ENCODE assay signal across 8 cellular contexts in genomic region chr13:102394158-102395053, GRCh38. TPM values are rescaled to one million over a fixed set of nuclear protein-coding genes. Genes with fewer than 3 reads are reported as not detected.
DNase-seq lines count a peak whose midpoint lies in the region; ATAC-seq and TF ChIP-seq lines count a peak whose summit lies in the region.

No MANE protein-coding gene starts in this region.

- H3K36me3 ChIP-seq in endocrine pancreas (ENCODE audit: control insufficient read depth, insufficient read depth, low read length) = no peaks in the 10 kb centered on the region
- no peaks in the 10 kb centered on the region for H3K36me3 ChIP-seq in mesenchymal stem cell (ENCODE audit: control insufficient read depth in 1 of 2, insufficient read depth in 2 of 2, low read depth in 1 of 2, low read length in 2 of 2)

- 3% methylated on average over 68 of the region's 72 CpGs for WGBS in mesenchymal stem cell

- no peak overlapping the region for H3K23ac ChIP-seq in mesenchymal stem cell (ENCODE audit: low read length in 2 of 2)

- peak overlapping the region; percentile 34 for H2BK120ac ChIP-seq in mesenchymal stem cell (ENCODE audit: low read depth, low read length)

- ATAC-seq in GM18868 (IDR thresholded peaks at IDR 0.05; ENCODE audit: unreplicated experiment) (peak; percentile 93), HG03108 (IDR thresholded peaks at IDR 0.05; ENCODE audit: unreplicated experiment) (peak; percentile 95)

- no peaks in the 10 kb centered on the region for H3K79me1 ChIP-seq in mesenchymal stem cell (replicated peaks; ENCODE audit: low read length, poor library complexity, severe bottlenecking)

- no peak overlapping the region for H2BK12ac ChIP-seq in mesenchymal stem cell (ENCODE audit: low read length in 2 of 2)

- peak overlapping the region; percentile 70 to 96 for H3K18ac ChIP-seq in mesenchymal stem cell (ENCODE audit: low read depth in 1 of 2, low read length in 2 of 2)

- H3K4me1 ChIP-seq in endocrine pancreas (ENCODE audit: control insufficient read depth, insufficient read depth, low read length) (no peaks in the 10 kb centered on the region), mesenchymal stem cell (ENCODE audit: control insufficient read depth, insufficient read depth, low read depth, low read length) (peaks cover 9% of the 10 kb centered on the region)

- peak overlapping the region; percentile 92 for H3K4me2 ChIP-seq in mesenchymal stem cell (ENCODE audit: low read length, poor library complexity, severe bottlenecking)

- H3K4ac ChIP-seq in mesenchymal stem cell (ENCODE audit: low read depth in 1 of 2, low read length in 2 of 2) = peak overlapping the region; percentile 65 to 91

- peak; percentile 29 for TF ChIP-seq CTCF in 22Rv1 (IDR thresholded peaks at IDR 0.05)

- H3K14ac ChIP-seq in mesenchymal stem cell (ENCODE audit: low read length in 2 of 2) = peak overlapping the region in 1 of 2 experiments; percentile 68

- H2AFZ ChIP-seq in mesenchymal stem cell (ENCODE audit: low read depth, low read length) = peak overlapping the region; percentile 87

- H2AK5ac ChIP-seq in mesenchymal stem cell (ENCODE audit: low read length, severe bottlenecking) = no peak overlapping the region

- H2BK5ac ChIP-seq in mesenchymal stem cell (ENCODE audit: low read depth, low read length, poor library complexity, severe bottlenecking) = no peak overlapping the region

- peak overlapping the region; percentile 95 for H4K8ac ChIP-seq in mesenchymal stem cell (ENCODE audit: low read length)

- H2BK15ac ChIP-seq in mesenchymal stem cell (ENCODE audit: low read depth, poor library complexity, severe bottlenecking) = peak overlapping the region; percentile 52

- H3K4me3 ChIP-seq in endocrine pancreas (ENCODE audit: control insufficient read depth, insufficient read depth, low read length) (peak overlapping the region; percentile 84), mesenchymal stem cell (ENCODE audit: insufficient read depth in 1 of 2, low read depth in 1 of 2, low read length in 2 of 2) (peak overlapping the region; percentile 71 to 93)

- H3K9ac ChIP-seq in endocrine pancreas (ENCODE audit: control insufficient read depth, insufficient read depth, low read length) = peak overlapping the region; percentile 62
- peak overlapping the region; percentile 92 for H3K9ac ChIP-seq in mesenchymal stem cell (ENCODE audit: low read length)

- H3K9me3 ChIP-seq in endocrine pancreas (ENCODE audit: control insufficient read depth, low read length) = no peaks in the 10 kb centered on the region
- no peaks in the 10 kb centered on the region for H3K9me3 ChIP-seq in mesenchymal stem cell (ENCODE audit: control insufficient read depth, low read length)

- no peaks in the 10 kb centered on the region for H3K27me3 ChIP-seq in endocrine pancreas (ENCODE audit: control insufficient read depth, insufficient read depth, low read length)
- peaks cover 0 to 22% of the 10 kb centered on the region in 2 experiments for H3K27me3 ChIP-seq in mesenchymal stem cell (ENCODE audit: control insufficient read depth in 1 of 2, insufficient read depth in 1 of 2, low read length in 2 of 2)

- peak; percentile 78 for DNase-seq in NCI-H460 (ENCODE audit: extremely low read depth, low read depth)
- DNase-seq in activated CD8-positive, alpha-beta memory T cell treated with anti-CD3 and anti-CD28 coated beads for 48 hours (ENCODE audit: low read depth in 2 of 3, low spot score in 2 of 3) = peak; percentile 82 to 97 (median 93)
- peak; percentile 82 for DNase-seq in mesenchymal stem cell
- DNase-seq in stimulated activated CD8-positive, alpha-beta memory T cell treated with anti-CD3 and anti-CD28 coated beads, Interleukin-12 subunit alpha, Interleukin-12 subunit beta, amount 100 ng/mL, for 1 hour (ENCODE audit: low read depth) = peak; percentile 96

- H4K91ac ChIP-seq in mesenchymal stem cell (ENCODE audit: low read length) = peak overlapping the region; percentile 78

- H3K27ac ChIP-seq in 22Rv1 = peak overlapping the region; percentile 48
- no peak overlapping the region for H3K27ac ChIP-seq in mesenchymal stem cell (ENCODE audit: low read length, poor library complexity, severe bottlenecking)

RNA-seq across cellular contexts. Expression of gene FGF14, which starts 7.4 kb away (rescaled TPM):
- total RNA-seq in NCI-H460 (2014; rRNA removed; shearing (Covaris generic)) = 7.5 and 8.2 TPM in 2 replicates
- 0.44 and 1.8 TPM in 2 replicates for polyA plus RNA-seq in NCI-H460 (2014; cell fraction: nucleus; rRNA removed)
- 0.12 TPM for polyA plus RNA-seq in mesenchymal stem cell (2013, experiment 1 of 2)
- polyA plus RNA-seq in mesenchymal stem cell (2013, experiment 2 of 2) = 0.15 TPM
